In genomic region chr14:37093364-37093763, GRCh38 we compare ENCODE assay signal across 19 cellular contexts.
"Had no signal": no experiment of that assay in that cellular context is flagged by ENCODE, and none has a peak within 500 bp of the region (broad histone marks: within the 10 kb centered on the region; RNA-seq: fewer than 3 reads in every experiment).

No MANE protein-coding gene starts in this region.

- DNase-seq: activated CD4-positive, alpha-beta T cell treated with anti-CD3 and anti-CD28 coated beads, Interleukin-2, amount 10 ng/mL, durations not matched to agents 24 days and 14 days; activated CD8-positive, alpha-beta memory T cell treated with anti-CD3 and anti-CD28 coated beads, Interleukin-2, amount 10 ng/mL, durations not matched to agents 7 days and 5 days; activated CD8-positive, alpha-beta T cell treated with anti-CD3 and anti-CD28 coated beads for 36 hours; activated effector memory CD4-positive, alpha-beta T cell treated with anti-CD3 and anti-CD28 coated beads, Interleukin-2, amount 50 U/mL, for 16 hours; activated naive CD4-positive, alpha-beta T cell treated with anti-CD3 and anti-CD28 coated beads, Interleukin-2, amount 10 ng/mL, durations not matched to agents 7 days and 5 days; activated T-cell treated with anti-CD3 and anti-CD28 coated beads for 4 hours; amygdala; heart right ventricle; left colon; mesenchymal stem cell; nephron progenitor cell; small intestine; stimulated activated CD4-positive, alpha-beta T cell treated with anti-CD3 and anti-CD28 coated beads, Interleukin-2, amount 100 ng/mL, for 24 hours; stimulated activated naive CD8-positive, alpha-beta T cell treated with anti-CD3 and anti-CD28 coated beads, Interleukin-15, amount 100 ng/mL, for 72 hours; tibial artery had no signal

- ATAC-seq: activated CD4-positive, CD25-positive, alpha-beta regulatory T cell treated with anti-CD3 and anti-CD28 coated beads, Interleukin-2, amount 50 U/mL, for 24 hours; activated CD8-positive, alpha-beta memory T cell treated with anti-CD3 and anti-CD28 coated beads, Interleukin-2, amount 10 ng/mL, durations not matched to agents 7 days and 5 days; activated CD8-positive, alpha-beta T cell treated with anti-CD3 and anti-CD28 coated beads for 36 hours; heart right ventricle; left colon; sciatic nerve; stimulated activated effector memory CD8-positive, alpha-beta T cell treated with anti-CD3 and anti-CD28 coated beads, Interleukin-12 subunit alpha, Interleukin-12 subunit beta, amount 100 ng/mL, for 72 hours; stimulated activated naive CD8-positive, alpha-beta T cell treated with anti-CD3 and anti-CD28 coated beads, Interleukin-15, amount 100 ng/mL, for 72 hours had no signal

- H3K4me3 ChIP-seq: cardiac muscle cell, heart right ventricle, tibial artery had no signal
